In the genomic region with DNA sequence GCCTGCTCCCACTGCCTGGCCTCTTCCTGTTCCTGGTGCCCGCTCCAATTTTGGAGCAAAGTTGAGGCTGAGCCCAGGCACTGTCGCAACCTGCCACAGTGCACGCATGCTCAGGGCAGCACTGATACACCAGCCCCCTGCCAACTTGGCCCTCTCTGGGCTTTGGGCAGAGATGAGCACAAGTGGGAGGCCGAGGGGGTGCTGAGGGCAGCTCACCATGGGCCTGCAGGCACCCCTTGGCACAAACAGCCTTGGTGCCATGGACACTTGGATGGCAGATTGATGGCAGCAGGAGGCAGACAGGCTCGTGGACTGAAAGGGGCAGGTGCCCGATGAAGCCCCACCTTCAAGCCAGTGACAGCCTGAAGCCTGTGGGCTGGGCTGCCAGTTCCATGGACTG, we compare ENCODE assay signal across 1 cellular context.
TF ChIP-seq lines count a peak whose summit lies in the region.

No MANE protein-coding gene starts in this region.

TF ChIP-seq in HepG2, 621 proteins besides CTCF, POLR2A, EP300 and RAD21:
- peak; percentile 27 for TF ChIP-seq AGO2 (optimal IDR thresholded peaks at IDR 0.05; ENCODE audit: low read depth, low read length)
- TF ChIP-seq HDAC1 (CRISPR knock-in tag; IDR thresholded peaks at IDR 0.05): no peak
- TF ChIP-seq ZNF335 (CRISPR knock-in tag; IDR thresholded peaks at IDR 0.05): no peak
TF ChIP-seq in HepG2: peak in this region for 1.
